In genomic region chr13:27065582-27065981, GRCh38 we compare ENCODE assay signal across 26 cellular contexts.
"Had no signal": no experiment of that assay in that cellular context is flagged by ENCODE, and none has a peak within 500 bp of the region (broad histone marks: within the 10 kb centered on the region; RNA-seq: fewer than 3 reads in every experiment).

No MANE protein-coding gene starts in this region.

- H3K4me3 Mint-ChIP-seq: activated CD4-positive, alpha-beta memory T cell treated with anti-CD3 and anti-CD28 coated beads, Interleukin-2, amount 10 ng/mL, durations not matched to agents 7 days and 5 days; activated naive CD8-positive, alpha-beta T cell; activated T-cell treated with anti-CD3 and anti-CD28 coated beads, Interleukin-2, amount 50 U/mL, for 24 hours; central memory CD8-positive, alpha-beta T cell; dendritic cell treated with granulocyte-macrophage colony-stimulating factor and Interleukin-4, amounts not matched to agents 40 ng/mL and 50 ng/mL, for 4 days; endodermal cell; immature natural killer cell had no signal

- DNase-seq: activated CD4-positive, alpha-beta memory T cell treated with anti-CD3 and anti-CD28 coated beads, Interleukin-2, amount 10 ng/mL, durations not matched to agents 7 days and 5 days; activated CD4-positive, alpha-beta T cell treated with anti-CD3 and anti-CD28 coated beads for 48 hours; activated CD8-positive, alpha-beta memory T cell treated with anti-CD3 and anti-CD28 coated beads, Interleukin-2, amount 50 U/mL, for 48 hours; activated naive CD4-positive, alpha-beta T cell treated with Interleukin-2 at 50 U/mL for 16 hours; activated T-cell treated with anti-CD3 and anti-CD28 coated beads, Interleukin-2, amount 50 U/mL, for 24 hours; anterior cingulate cortex; endodermal cell; foreskin keratinocyte; heart left ventricle; hypothalamus; immature natural killer cell; kidney; lower lobe of right lung; mesendoderm; mucosa of descending colon; ovary; psoas muscle; spleen; stimulated activated naive CD8-positive, alpha-beta T cell treated with anti-CD3 and anti-CD28 coated beads, Interleukin-15, Interleukin-2, amounts not matched to agents 100 U/mL and 50 U/mL, for 24 hours; testis; transverse colon had no signal

- H3K27me3 Mint-ChIP-seq: activated CD4-positive, alpha-beta memory T cell treated with anti-CD3 and anti-CD28 coated beads, Interleukin-2, amount 10 ng/mL, durations not matched to agents 7 days and 5 days; activated naive CD8-positive, alpha-beta T cell; activated T-cell treated with anti-CD3 and anti-CD28 coated beads, Interleukin-2, amount 50 U/mL, for 24 hours; central memory CD8-positive, alpha-beta T cell; dendritic cell treated with granulocyte-macrophage colony-stimulating factor and Interleukin-4, amounts not matched to agents 40 ng/mL and 50 ng/mL, for 4 days had no signal

- H3K4me1 Mint-ChIP-seq: activated CD4-positive, alpha-beta memory T cell treated with anti-CD3 and anti-CD28 coated beads, Interleukin-2, amount 10 ng/mL, durations not matched to agents 7 days and 5 days; central memory CD8-positive, alpha-beta T cell; endodermal cell; immature natural killer cell had no signal

- H3K27ac Mint-ChIP-seq: activated CD4-positive, alpha-beta memory T cell treated with anti-CD3 and anti-CD28 coated beads, Interleukin-2, amount 10 ng/mL, durations not matched to agents 7 days and 5 days; activated naive CD8-positive, alpha-beta T cell; activated T-cell treated with anti-CD3 and anti-CD28 coated beads, Interleukin-2, amount 50 U/mL, for 24 hours; dendritic cell treated with granulocyte-macrophage colony-stimulating factor and Interleukin-4, amounts not matched to agents 40 ng/mL and 50 ng/mL, for 4 days; endodermal cell; immature natural killer cell had no signal

- ATAC-seq: activated CD4-positive, CD25-positive, alpha-beta regulatory T cell treated with anti-CD3 and anti-CD28 coated beads, Interleukin-2, amount 50 U/mL, for 24 hours; foreskin keratinocyte; heart left ventricle; left lobe of liver; lower lobe of right lung; mucosa of descending colon; psoas muscle; stimulated activated naive CD8-positive, alpha-beta T cell treated with anti-CD3 and anti-CD28 coated beads, Interleukin-15, Interleukin-2, amounts not matched to agents 100 U/mL and 50 U/mL, for 24 hours had no signal

- H3K9me3 Mint-ChIP-seq: central memory CD8-positive, alpha-beta T cell had no signal
